In the genomic region with DNA sequence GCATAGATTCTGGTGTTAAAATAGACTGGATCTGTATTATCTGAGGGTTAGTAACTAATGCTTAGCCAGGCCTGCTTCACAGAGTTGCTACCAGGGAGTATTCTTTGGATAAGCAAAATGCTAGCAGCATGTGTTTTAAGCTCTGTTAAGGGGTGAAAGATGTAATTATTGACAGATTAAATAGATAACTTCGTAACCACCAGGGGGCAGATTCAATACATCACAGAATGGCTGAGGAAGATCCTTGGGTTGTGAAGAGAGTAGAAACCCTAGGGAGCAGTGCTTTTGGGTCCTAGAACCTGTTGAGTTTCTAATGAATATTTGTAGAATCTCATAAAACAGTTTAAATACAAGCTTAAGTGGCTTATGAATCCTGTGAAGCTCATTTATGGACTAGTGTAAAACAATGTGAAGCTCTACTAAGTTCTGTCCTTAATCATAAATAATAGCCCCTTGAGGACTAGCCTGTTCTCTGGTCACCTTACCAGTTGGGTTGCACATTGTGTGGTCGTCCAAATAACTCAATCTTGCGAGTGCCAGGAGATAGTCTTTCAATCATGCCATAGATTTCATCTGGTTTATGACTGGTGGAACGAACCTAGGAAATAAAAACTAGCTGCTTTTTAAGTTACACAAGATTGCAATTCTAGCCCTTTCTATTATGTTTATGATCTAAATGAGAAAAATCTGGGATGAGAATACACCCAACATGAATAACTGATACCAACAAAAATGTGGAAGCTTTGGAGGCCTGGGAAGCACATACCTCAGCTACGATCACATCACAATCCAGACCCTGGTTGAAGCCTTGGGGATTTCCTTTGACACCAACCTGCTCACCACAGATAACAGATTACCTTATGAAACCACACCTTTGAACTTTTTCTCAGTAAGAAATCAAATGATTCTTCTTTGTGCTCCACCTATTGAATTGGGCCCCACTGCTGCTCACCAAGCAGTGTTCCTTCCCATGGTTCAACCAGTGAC, we compare ENCODE assay signal across 8 cellular contexts. TPM values are rescaled to one million over a fixed set of nuclear protein-coding genes. Genes with fewer than 3 reads are reported as not detected.
DNase-seq lines count a peak whose midpoint lies in the region; ATAC-seq lines count a peak whose summit lies in the region.

No MANE protein-coding gene starts in this region.

- peak overlapping the region; percentile 66 for H3K27ac Mint-ChIP-seq in T-helper 1 cell treated with Interleukin-12 subunit alpha and Interleukin-12 subunit beta and Interleukin-4 antibody, amounts not matched to agents 30 μg/mL and 1 μg/mL, for 36 hours
- peak overlapping the region; percentile 56 to 90 (median 79) for H3K27ac Mint-ChIP-seq in naive thymus-derived CD4-positive, alpha-beta T cell

- peaks cover 4 to 8% of the 10 kb centered on the region in 2 donors for H3K4me1 ChIP-seq in naive thymus-derived CD4-positive, alpha-beta T cell (ENCODE audit: control insufficient read depth in 2 of 2, insufficient read depth in 2 of 2, low read length in 2 of 2)

- DNase-seq in CD1c-positive myeloid dendritic cell (ENCODE audit: extremely low spot score) (peak; percentile 61), NCI-H1417 (lab: John Stamatoyannopoulos, UW) (peak; percentile 48 to 84 (median 57)), epidermal melanocyte (ENCODE audit: insufficient read length, low spot score) (peak; percentile 50)
- DNase-seq in naive thymus-derived CD4-positive, alpha-beta T cell, result peak in 7 of 9 donors; percentile 35 to 68 (median 61)
- no peak for DNase-seq in activated effector memory CD4-positive, alpha-beta T cell treated with Interleukin-2 at 50 U/mL for 16 hours

- POLR2A ChIA-PET in naive thymus-derived CD4-positive, alpha-beta T cell (lab: Charles Lee), result interaction anchor here (0.6 to 1.9 kb wide), 9 partner anchors 10 to 62 kb away, joined by 3 to 20 read pairs (median 4); partner anchors contain the start of genes METTL3, SALL2 and TOX4

- no peaks in the 10 kb centered on the region for H3K9me3 Mint-ChIP-seq in T-helper 1 cell treated with Interleukin-12 subunit alpha and Interleukin-12 subunit beta and Interleukin-4 antibody, amounts not matched to agents 30 μg/mL and 1 μg/mL, for 36 hours
- no peaks in the 10 kb centered on the region for H3K9me3 Mint-ChIP-seq in naive thymus-derived CD4-positive, alpha-beta T cell

- CTCF ChIA-PET in naive thymus-derived CD4-positive, alpha-beta T cell (lab: Charles Lee), result interaction anchor here (0.6 to 4.3 kb wide), 13 partner anchors 9 to 1678 kb away, joined by 3 to 96 read pairs (median 6); partner anchors contain the start of genes METTL3 and SALL2

- H3K9me3 ChIP-seq in naive thymus-derived CD4-positive, alpha-beta T cell (ENCODE audit: control insufficient read depth in 2 of 3, low read length in 3 of 3), result no peaks in the 10 kb centered on the region

- ATAC-seq in GM18511 (IDR thresholded peaks at IDR 0.05; ENCODE audit: unreplicated experiment) (peak; percentile 61), GM18519 (IDR thresholded peaks at IDR 0.05; ENCODE audit: low FRiP score, unreplicated experiment) (no peak)
- peak; percentile 87 for ATAC-seq in naive thymus-derived CD4-positive, alpha-beta T cell

- peaks cover 12 to 86% (median 18%) of the 10 kb centered on the region in 3 experiments for H3K36me3 ChIP-seq in naive thymus-derived CD4-positive, alpha-beta T cell (ENCODE audit: control insufficient read depth in 2 of 3, insufficient read depth in 3 of 3, low read length in 3 of 3)

- no peaks in the 10 kb centered on the region for H3K27me3 ChIP-seq in naive thymus-derived CD4-positive, alpha-beta T cell (ENCODE audit: control insufficient read depth in 2 of 2, insufficient read depth in 2 of 2, low read length in 2 of 2)

- intact Hi-C loops in naive thymus-derived CD4-positive, alpha-beta T cell (cut with micrococcal nuclease), result loop anchor here (1.0 to 2.0 kb wide), 4 partner anchors 12 to 58 kb away; partner anchors contain the start of genes METTL3 (in 2 of the 2), CHD8 (in 1 of the 2) and TOX4 (in 1 of the 2)

- H3K36me3 Mint-ChIP-seq in T-helper 1 cell treated with Interleukin-12 subunit alpha and Interleukin-12 subunit beta and Interleukin-4 antibody, amounts not matched to agents 30 μg/mL and 1 μg/mL, for 36 hours (ENCODE audit: low read depth), result peaks cover 66% of the 10 kb centered on the region
- peaks cover 3 to 41% (median 20%) of the 10 kb centered on the region in 5 donors for H3K36me3 Mint-ChIP-seq in naive thymus-derived CD4-positive, alpha-beta T cell

- no peaks in the 10 kb centered on the region for H3K27me3 Mint-ChIP-seq in T-helper 1 cell treated with Interleukin-12 subunit alpha and Interleukin-12 subunit beta and Interleukin-4 antibody, amounts not matched to agents 30 μg/mL and 1 μg/mL, for 36 hours (ENCODE audit: low read depth)
- H3K27me3 Mint-ChIP-seq in naive thymus-derived CD4-positive, alpha-beta T cell, result no peaks in the 10 kb centered on the region

- H3K4me3 Mint-ChIP-seq in T-helper 1 cell treated with Interleukin-12 subunit alpha and Interleukin-12 subunit beta and Interleukin-4 antibody, amounts not matched to agents 30 μg/mL and 1 μg/mL, for 36 hours, result peak overlapping the region; percentile 11
- peak overlapping the region in 8 of 10 donors; percentile 2 to 39 (median 24) for H3K4me3 Mint-ChIP-seq in naive thymus-derived CD4-positive, alpha-beta T cell

- H3K4me1 Mint-ChIP-seq in T-helper 1 cell treated with Interleukin-12 subunit alpha and Interleukin-12 subunit beta and Interleukin-4 antibody, amounts not matched to agents 30 μg/mL and 1 μg/mL, for 36 hours (ENCODE audit: low read depth), result peaks cover 29% of the 10 kb centered on the region
- peaks cover 14 to 39% (median 28%) of the 10 kb centered on the region in 7 donors for H3K4me1 Mint-ChIP-seq in naive thymus-derived CD4-positive, alpha-beta T cell

- H3K4me3 ChIP-seq in naive thymus-derived CD4-positive, alpha-beta T cell (ENCODE audit: low read length), result no peak overlapping the region

- peak overlapping the region; percentile 52 for H3K27ac ChIP-seq in naive thymus-derived CD4-positive, alpha-beta T cell (ENCODE audit: low read depth, low read length)

RNA-seq across cellular contexts. Expression of gene METTL3, which starts 12.3 kb away (rescaled TPM):
- total RNA-seq in naive thymus-derived CD4-positive, alpha-beta T cell, result 100 to 1,000 TPM in 2 of 5 experiments, 10 to 100 TPM in 3; 43.6 to 108 (median 75.3) TPM
- polyA plus RNA-seq in naive thymus-derived CD4-positive, alpha-beta T cell, result 10 to 100 TPM; 17.6 to 26.3 TPM

RNA-seq across cellular contexts. Expression of gene TOX4, which starts 21.8 kb away (rescaled TPM):
- 100 to 1,000 TPM in 1 of 5 experiments, 10 to 100 TPM in 4; 78.5 to 116 (median 86.5) TPM for total RNA-seq in naive thymus-derived CD4-positive, alpha-beta T cell
- 10 to 100 TPM; 70.5 to 98.3 TPM for polyA plus RNA-seq in naive thymus-derived CD4-positive, alpha-beta T cell

RNA-seq across cellular contexts. Expression of gene RAB2B, which starts 22.1 kb away (rescaled TPM):
- total RNA-seq in naive thymus-derived CD4-positive, alpha-beta T cell, result 10 to 100 TPM; 26.6 to 32.8 (median 30.5) TPM
- polyA plus RNA-seq in naive thymus-derived CD4-positive, alpha-beta T cell, result 1 to 10 TPM; 5.6 to 9.9 TPM

RNA-seq across cellular contexts. Expression of gene SALL2, which starts 27.3 kb away (rescaled TPM):
- total RNA-seq in naive thymus-derived CD4-positive, alpha-beta T cell, result 1 to 10 TPM; 2.3 to 8.3 (median 3.9) TPM
- 1 to 10 TPM; 4.2 to 5.9 TPM for polyA plus RNA-seq in naive thymus-derived CD4-positive, alpha-beta T cell

RNA-seq across cellular contexts. Expression of gene CHD8, which starts 42.9 kb away (rescaled TPM):
- total RNA-seq in naive thymus-derived CD4-positive, alpha-beta T cell, result 100 to 1,000 TPM; 125 to 143 (median 133) TPM
- 10 to 100 TPM; 39.3 to 50.4 TPM for polyA plus RNA-seq in naive thymus-derived CD4-positive, alpha-beta T cell
